ENCODE assay signal across 9 cellular contexts in genomic region chr11:124865902-124866851, GRCh38. TPM values are rescaled to one million over a fixed set of nuclear protein-coding genes. Genes with fewer than 3 reads are reported as not detected.
A peak's percentile ranks its signal among the peaks of the same experiment; 100 is the strongest.
DNase-seq lines count a peak whose midpoint lies in the region; ATAC-seq and TF ChIP-seq lines count a peak whose summit lies in the region.
"Had no signal": no experiment of that assay in that cellular context is flagged by ENCODE, and none has a peak within 500 bp of the region (broad histone marks: within the 10 kb centered on the region; RNA-seq: fewer than 3 reads in every experiment).

No MANE protein-coding gene starts in this region.

- peak; percentile 32 for DNase-seq in EL
- DNase-seq in activated CD4-positive, alpha-beta T cell treated with anti-CD3 and anti-CD28 coated beads for 4 hours = peak; percentile 35 to 45
- peak; percentile 71 for DNase-seq in dermis blood vessel endothelial cell
- no peak for DNase-seq in lung (ENCODE audit: low spot score)
- no peak for DNase-seq in stimulated activated naive B cell treated with anti-CD40 and anti-IgM and Interleukin-4, amounts not matched to agents 10 μg/mL and 1 μg/mL and 100 μg/mL, for 72 hours
- DNase-seq in SKM-1 (lab: John Stamatoyannopoulos, UW; ENCODE audit: unreplicated experiment) = no peak
- no peak for DNase-seq in DMS153 treated with DMSO at 0.1 percent for 48 hours (lab: John Stamatoyannopoulos, UW; ENCODE audit: unreplicated experiment)

- H3K4me1 ChIP-seq in lung (ENCODE audit: control insufficient read depth in 2 of 2, insufficient read depth in 2 of 2, low read length in 2 of 2) = peaks cover 0 to 16% of the 10 kb centered on the region in 2 donors

- H3K4me1 Mint-ChIP-seq in stimulated activated naive B cell treated with anti-CD40 and anti-IgM and Interleukin-4, amounts not matched to agents 10 μg/mL and 1 μg/mL and 100 μg/mL, for 72 hours = peaks cover 25 to 60% of the 10 kb centered on the region in 2 donors

- 2% methylated on average over 62 of the region's 62 CpGs for WGBS in lung, 2 donors

- TF ChIP-seq CTCF in lung (IDR thresholded peaks at IDR 0.05; ENCODE audit: control extremely low read depth, extremely low read depth) = peak; percentile 48

- H3K4me3 Mint-ChIP-seq in stimulated activated naive B cell treated with anti-CD40 and anti-IgM and Interleukin-4, amounts not matched to agents 10 μg/mL and 1 μg/mL and 100 μg/mL, for 72 hours = peak overlapping the region; percentile 18 to 47

- H3K9me3 ChIP-seq in lung (ENCODE audit: control insufficient read depth in 2 of 2, insufficient read depth in 1 of 2, low read length in 1 of 2) = peaks cover 0 to 4% of the 10 kb centered on the region in 2 donors

- peaks cover 0 to 4% of the 10 kb centered on the region in 2 donors for H3K9me3 Mint-ChIP-seq in stimulated activated naive B cell treated with anti-CD40 and anti-IgM and Interleukin-4, amounts not matched to agents 10 μg/mL and 1 μg/mL and 100 μg/mL, for 72 hours

- H3K36me3 Mint-ChIP-seq in stimulated activated naive B cell treated with anti-CD40 and anti-IgM and Interleukin-4, amounts not matched to agents 10 μg/mL and 1 μg/mL and 100 μg/mL, for 72 hours = peaks cover 0 to 4% of the 10 kb centered on the region in 2 donors

- H3K4me3 ChIP-seq in lung = no peak overlapping the region

- no peaks in the 10 kb centered on the region for H3K27me3 ChIP-seq in lung (ENCODE audit: control insufficient read depth, insufficient read depth)

- peak overlapping the region; percentile 79 for H3K27ac Mint-ChIP-seq in stimulated activated naive B cell treated with anti-CD40 and anti-IgM and Interleukin-4, amounts not matched to agents 10 μg/mL and 1 μg/mL and 100 μg/mL, for 72 hours

- H3K36me3 ChIP-seq in lung (ENCODE audit: control insufficient read depth in 2 of 2, insufficient read depth in 2 of 2, low read length in 2 of 2) = no peaks in the 10 kb centered on the region

- no peak overlapping the region for H3K27ac ChIP-seq in lung (ENCODE audit: low read depth in 1 of 2, low read length in 1 of 2)

- peaks cover 82 to 91% of the 10 kb centered on the region in 2 donors for H3K27me3 Mint-ChIP-seq in stimulated activated naive B cell treated with anti-CD40 and anti-IgM and Interleukin-4, amounts not matched to agents 10 μg/mL and 1 μg/mL and 100 μg/mL, for 72 hours

- ATAC-seq in HG03354 (IDR thresholded peaks at IDR 0.05; ENCODE audit: poor library complexity, severe bottlenecking, unreplicated experiment) (peak; percentile 74), lung (ENCODE audit: insufficient read depth, low FRiP score) (peak; percentile 22)
- peak in 1 of 2 donors; percentile 42 for ATAC-seq in stimulated activated naive B cell treated with anti-CD40 and anti-IgM and Interleukin-4, amounts not matched to agents 10 μg/mL and 1 μg/mL and 100 μg/mL, for 72 hours (replicated peaks)

RNA-seq across cellular contexts. Expression of gene ROBO3, which starts 0.9 kb away (rescaled TPM):
- total RNA-seq in dermis blood vessel endothelial cell (8.8 and 17.2 TPM in 2 replicates), lung (10 to 100 TPM; 16.7 to 16.8 TPM)
- polyA plus RNA-seq in lung = 10 to 100 TPM in 1 of 2 donors, 1 to 10 TPM in 1; 9.3 to 13.5 TPM

RNA-seq across cellular contexts. Expression of gene ROBO4, which starts 31.5 kb away (rescaled TPM):
- 521 and 692 TPM in 2 replicates for total RNA-seq in dermis blood vessel endothelial cell
- 10 to 100 TPM; 51.7 to 52.1 TPM for total RNA-seq in lung
- polyA plus RNA-seq in lung = 10 to 100 TPM; 27.3 to 32.1 TPM

RNA-seq across cellular contexts. Expression of gene HEPN1, which starts 52.9 kb away (rescaled TPM):
- not detected in 2 replicates for total RNA-seq in dermis blood vessel endothelial cell
- not detected for total RNA-seq in lung
- not detected for polyA plus RNA-seq in lung
- total RNA-seq: subcutaneous adipose tissue had no signal

Comparison
In these comparisons a context has a peak if more than half of its experiments do, and no peak if none do; other contexts are left out.
1. DNase-seq: peak in EL (single experiment), activated CD4-positive, alpha-beta T cell treated with anti-CD3 and anti-CD28 coated beads for 4 hours (2 of 2) and dermis blood vessel endothelial cell (single experiment); none in lung (single experiment), stimulated activated naive B cell treated with anti-CD40 and anti-IgM and Interleukin-4, amounts not matched to agents 10 μg/mL and 1 μg/mL and 100 μg/mL, for 72 hours (single experiment), SKM-1 (single experiment) and DMS153 treated with DMSO at 0.1 percent for 48 hours (single experiment).